Comparison of ENCODE assay signal across 1 cellular context in the genomic region with DNA sequence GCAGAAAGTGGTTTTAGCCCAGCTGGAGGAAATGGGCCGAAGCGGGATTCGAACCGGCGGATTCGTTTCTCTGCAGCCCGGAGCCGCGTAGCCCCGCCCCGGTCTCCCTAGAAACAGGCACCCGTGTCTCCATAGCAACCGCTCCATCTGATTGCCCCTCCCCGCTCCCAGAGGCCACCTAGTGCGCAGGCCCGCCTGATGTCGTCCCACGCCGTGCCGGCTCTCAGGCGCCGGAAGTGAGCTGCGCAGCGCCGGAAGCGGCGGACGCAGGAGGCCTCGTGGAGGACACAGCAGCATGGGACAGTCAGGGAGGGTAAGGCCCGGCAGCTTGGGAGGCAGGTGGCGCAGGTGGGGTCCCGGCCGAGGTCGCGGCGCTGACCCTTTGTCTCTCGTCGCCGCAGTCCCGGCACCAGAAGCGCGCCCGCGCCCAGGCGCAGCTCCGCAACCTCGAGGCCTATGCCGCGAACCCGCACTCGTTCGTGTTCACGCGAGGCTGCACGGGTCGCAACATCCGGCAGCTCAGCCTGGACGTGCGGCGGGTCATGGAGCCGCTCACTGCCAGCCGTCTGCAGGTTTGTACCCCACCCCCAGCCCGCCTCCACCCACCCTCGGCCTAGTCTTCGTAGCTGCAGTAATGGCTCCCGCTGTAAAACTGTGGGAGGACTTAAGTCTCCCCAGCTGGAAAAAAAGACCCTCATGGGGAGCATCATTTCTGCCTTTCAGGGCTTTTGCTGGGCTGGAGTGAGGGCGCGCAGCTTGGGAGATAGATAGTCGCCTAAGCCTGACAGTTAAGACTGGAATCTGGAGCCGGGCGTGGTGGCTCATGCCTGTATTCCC.
TF ChIP-seq lines count a peak whose summit lies in the region.

A gene with protein sequence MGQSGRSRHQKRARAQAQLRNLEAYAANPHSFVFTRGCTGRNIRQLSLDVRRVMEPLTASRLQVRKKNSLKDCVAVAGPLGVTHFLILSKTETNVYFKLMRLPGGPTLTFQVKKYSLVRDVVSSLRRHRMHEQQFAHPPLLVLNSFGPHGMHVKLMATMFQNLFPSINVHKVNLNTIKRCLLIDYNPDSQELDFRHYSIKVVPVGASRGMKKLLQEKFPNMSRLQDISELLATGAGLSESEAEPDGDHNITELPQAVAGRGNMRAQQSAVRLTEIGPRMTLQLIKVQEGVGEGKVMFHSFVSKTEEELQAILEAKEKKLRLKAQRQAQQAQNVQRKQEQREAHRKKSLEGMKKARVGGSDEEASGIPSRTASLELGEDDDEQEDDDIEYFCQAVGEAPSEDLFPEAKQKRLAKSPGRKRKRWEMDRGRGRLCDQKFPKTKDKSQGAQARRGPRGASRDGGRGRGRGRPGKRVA (plus strand): TSS at position 263 of the 837 bp plus-strand sequence. CDS start 33 bp downstream, at position 296.

TF ChIP-seq in HepG2, 621 proteins besides CTCF, POLR2A, EP300 and RAD21 (continued from another document and continues in another):
- TF ChIP-seq, protein P1, sequence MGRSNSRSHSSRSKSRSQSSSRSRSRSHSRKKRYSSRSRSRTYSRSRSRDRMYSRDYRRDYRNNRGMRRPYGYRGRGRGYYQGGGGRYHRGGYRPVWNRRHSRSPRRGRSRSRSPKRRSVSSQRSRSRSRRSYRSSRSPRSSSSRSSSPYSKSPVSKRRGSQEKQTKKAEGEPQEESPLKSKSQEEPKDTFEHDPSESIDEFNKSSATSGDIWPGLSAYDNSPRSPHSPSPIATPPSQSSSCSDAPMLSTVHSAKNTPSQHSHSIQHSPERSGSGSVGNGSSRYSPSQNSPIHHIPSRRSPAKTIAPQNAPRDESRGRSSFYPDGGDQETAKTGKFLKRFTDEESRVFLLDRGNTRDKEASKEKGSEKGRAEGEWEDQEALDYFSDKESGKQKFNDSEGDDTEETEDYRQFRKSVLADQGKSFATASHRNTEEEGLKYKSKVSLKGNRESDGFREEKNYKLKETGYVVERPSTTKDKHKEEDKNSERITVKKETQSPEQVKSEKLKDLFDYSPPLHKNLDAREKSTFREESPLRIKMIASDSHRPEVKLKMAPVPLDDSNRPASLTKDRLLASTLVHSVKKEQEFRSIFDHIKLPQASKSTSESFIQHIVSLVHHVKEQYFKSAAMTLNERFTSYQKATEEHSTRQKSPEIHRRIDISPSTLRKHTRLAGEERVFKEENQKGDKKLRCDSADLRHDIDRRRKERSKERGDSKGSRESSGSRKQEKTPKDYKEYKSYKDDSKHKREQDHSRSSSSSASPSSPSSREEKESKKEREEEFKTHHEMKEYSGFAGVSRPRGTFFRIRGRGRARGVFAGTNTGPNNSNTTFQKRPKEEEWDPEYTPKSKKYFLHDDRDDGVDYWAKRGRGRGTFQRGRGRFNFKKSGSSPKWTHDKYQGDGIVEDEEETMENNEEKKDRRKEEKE (IDR thresholded peaks at IDR 0.05), result no peak
- TF ChIP-seq RCOR2 (CRISPR knock-in tag; IDR thresholded peaks at IDR 0.05), result no peak
- TF ChIP-seq HMG20B (CRISPR knock-in tag; conservative IDR thresholded peaks at IDR 0.05), result peak; percentile 39; the same call in 1 of the 2 replicates
- TF ChIP-seq, protein P2, sequence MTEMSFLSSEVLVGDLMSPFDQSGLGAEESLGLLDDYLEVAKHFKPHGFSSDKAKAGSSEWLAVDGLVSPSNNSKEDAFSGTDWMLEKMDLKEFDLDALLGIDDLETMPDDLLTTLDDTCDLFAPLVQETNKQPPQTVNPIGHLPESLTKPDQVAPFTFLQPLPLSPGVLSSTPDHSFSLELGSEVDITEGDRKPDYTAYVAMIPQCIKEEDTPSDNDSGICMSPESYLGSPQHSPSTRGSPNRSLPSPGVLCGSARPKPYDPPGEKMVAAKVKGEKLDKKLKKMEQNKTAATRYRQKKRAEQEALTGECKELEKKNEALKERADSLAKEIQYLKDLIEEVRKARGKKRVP (CRISPR knock-in tag; IDR thresholded peaks at IDR 0.05), result no peak
- TF ChIP-seq ZNF24 (IDR thresholded peaks at IDR 0.05), result no peak
- 0 out of 2 replicates have a peak, but pooled peaks have one; percentile 13 for TF ChIP-seq MTA3 (CRISPR knock-in tag; IDR thresholded peaks at IDR 0.05)
- TF ChIP-seq ZNF20 (CRISPR knock-in tag; IDR thresholded peaks at IDR 0.05), result no peak
- no peak; the same call in 1 of the 2 replicates for TF ChIP-seq ZNF333 (CRISPR knock-in tag; IDR thresholded peaks at IDR 0.05; ENCODE audit: borderline replicate concordance)
- peak; percentile 99 for TF ChIP-seq YEATS4 (CRISPR knock-in tag; IDR thresholded peaks at IDR 0.05; ENCODE audit: borderline replicate concordance)
- TF ChIP-seq, protein P3, sequence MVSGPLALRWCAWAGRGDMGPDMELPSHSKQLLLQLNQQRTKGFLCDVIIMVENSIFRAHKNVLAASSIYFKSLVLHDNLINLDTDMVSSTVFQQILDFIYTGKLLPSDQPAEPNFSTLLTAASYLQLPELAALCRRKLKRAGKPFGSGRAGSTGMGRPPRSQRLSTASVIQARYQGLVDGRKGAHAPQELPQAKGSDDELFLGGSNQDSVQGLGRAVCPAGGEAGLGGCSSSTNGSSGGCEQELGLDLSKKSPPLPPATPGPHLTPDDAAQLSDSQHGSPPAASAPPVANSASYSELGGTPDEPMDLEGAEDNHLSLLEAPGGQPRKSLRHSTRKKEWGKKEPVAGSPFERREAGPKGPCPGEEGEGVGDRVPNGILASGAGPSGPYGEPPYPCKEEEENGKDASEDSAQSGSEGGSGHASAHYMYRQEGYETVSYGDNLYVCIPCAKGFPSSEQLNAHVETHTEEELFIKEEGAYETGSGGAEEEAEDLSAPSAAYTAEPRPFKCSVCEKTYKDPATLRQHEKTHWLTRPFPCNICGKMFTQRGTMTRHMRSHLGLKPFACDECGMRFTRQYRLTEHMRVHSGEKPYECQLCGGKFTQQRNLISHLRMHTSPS (CRISPR knock-in tag; IDR thresholded peaks at IDR 0.05; ENCODE audit: low read depth), result no peak
- TF ChIP-seq, protein P4, sequence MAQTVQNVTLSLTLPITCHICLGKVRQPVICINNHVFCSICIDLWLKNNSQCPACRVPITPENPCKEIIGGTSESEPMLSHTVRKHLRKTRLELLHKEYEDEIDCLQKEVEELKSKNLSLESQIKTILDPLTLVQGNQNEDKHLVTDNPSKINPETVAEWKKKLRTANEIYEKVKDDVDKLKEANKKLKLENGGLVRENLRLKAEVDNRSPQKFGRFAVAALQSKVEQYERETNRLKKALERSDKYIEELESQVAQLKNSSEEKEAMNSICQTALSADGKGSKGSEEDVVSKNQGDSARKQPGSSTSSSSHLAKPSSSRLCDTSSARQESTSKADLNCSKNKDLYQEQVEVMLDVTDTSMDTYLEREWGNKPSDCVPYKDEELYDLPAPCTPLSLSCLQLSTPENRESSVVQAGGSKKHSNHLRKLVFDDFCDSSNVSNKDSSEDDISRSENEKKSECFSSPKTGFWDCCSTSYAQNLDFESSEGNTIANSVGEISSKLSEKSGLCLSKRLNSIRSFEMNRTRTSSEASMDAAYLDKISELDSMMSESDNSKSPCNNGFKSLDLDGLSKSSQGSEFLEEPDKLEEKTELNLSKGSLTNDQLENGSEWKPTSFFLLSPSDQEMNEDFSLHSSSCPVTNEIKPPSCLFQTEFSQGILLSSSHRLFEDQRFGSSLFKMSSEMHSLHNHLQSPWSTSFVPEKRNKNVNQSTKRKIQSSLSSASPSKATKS (CRISPR knock-in tag; IDR thresholded peaks at IDR 0.05), result no peak
- TF ChIP-seq ZSCAN21 (CRISPR knock-in tag; IDR thresholded peaks at IDR 0.05; ENCODE audit: borderline replicate concordance), result peak; percentile 82; the same call in 1 of the 2 replicates
- TF ChIP-seq, protein P5, sequence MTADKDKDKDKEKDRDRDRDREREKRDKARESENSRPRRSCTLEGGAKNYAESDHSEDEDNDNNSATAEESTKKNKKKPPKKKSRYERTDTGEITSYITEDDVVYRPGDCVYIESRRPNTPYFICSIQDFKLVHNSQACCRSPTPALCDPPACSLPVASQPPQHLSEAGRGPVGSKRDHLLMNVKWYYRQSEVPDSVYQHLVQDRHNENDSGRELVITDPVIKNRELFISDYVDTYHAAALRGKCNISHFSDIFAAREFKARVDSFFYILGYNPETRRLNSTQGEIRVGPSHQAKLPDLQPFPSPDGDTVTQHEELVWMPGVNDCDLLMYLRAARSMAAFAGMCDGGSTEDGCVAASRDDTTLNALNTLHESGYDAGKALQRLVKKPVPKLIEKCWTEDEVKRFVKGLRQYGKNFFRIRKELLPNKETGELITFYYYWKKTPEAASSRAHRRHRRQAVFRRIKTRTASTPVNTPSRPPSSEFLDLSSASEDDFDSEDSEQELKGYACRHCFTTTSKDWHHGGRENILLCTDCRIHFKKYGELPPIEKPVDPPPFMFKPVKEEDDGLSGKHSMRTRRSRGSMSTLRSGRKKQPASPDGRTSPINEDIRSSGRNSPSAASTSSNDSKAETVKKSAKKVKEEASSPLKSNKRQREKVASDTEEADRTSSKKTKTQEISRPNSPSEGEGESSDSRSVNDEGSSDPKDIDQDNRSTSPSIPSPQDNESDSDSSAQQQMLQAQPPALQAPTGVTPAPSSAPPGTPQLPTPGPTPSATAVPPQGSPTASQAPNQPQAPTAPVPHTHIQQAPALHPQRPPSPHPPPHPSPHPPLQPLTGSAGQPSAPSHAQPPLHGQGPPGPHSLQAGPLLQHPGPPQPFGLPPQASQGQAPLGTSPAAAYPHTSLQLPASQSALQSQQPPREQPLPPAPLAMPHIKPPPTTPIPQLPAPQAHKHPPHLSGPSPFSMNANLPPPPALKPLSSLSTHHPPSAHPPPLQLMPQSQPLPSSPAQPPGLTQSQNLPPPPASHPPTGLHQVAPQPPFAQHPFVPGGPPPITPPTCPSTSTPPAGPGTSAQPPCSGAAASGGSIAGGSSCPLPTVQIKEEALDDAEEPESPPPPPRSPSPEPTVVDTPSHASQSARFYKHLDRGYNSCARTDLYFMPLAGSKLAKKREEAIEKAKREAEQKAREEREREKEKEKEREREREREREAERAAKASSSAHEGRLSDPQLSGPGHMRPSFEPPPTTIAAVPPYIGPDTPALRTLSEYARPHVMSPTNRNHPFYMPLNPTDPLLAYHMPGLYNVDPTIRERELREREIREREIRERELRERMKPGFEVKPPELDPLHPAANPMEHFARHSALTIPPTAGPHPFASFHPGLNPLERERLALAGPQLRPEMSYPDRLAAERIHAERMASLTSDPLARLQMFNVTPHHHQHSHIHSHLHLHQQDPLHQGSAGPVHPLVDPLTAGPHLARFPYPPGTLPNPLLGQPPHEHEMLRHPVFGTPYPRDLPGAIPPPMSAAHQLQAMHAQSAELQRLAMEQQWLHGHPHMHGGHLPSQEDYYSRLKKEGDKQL (CRISPR knock-in tag; IDR thresholded peaks at IDR 0.05; ENCODE audit: low read depth), result no peak
- TF ChIP-seq ARNTL (CRISPR knock-in tag; IDR thresholded peaks at IDR 0.05), result peak; percentile 45; the same call in 1 of the 2 replicates
- TF ChIP-seq IRX3 (CRISPR knock-in tag; IDR thresholded peaks at IDR 0.05; ENCODE audit: borderline replicate concordance, low read depth), result 0 out of 2 replicates have a peak, but pooled peaks have one; percentile 66
- no peak for TF ChIP-seq ZSCAN12 (CRISPR knock-in tag; IDR thresholded peaks at IDR 0.05)
- TF ChIP-seq, protein P6, sequence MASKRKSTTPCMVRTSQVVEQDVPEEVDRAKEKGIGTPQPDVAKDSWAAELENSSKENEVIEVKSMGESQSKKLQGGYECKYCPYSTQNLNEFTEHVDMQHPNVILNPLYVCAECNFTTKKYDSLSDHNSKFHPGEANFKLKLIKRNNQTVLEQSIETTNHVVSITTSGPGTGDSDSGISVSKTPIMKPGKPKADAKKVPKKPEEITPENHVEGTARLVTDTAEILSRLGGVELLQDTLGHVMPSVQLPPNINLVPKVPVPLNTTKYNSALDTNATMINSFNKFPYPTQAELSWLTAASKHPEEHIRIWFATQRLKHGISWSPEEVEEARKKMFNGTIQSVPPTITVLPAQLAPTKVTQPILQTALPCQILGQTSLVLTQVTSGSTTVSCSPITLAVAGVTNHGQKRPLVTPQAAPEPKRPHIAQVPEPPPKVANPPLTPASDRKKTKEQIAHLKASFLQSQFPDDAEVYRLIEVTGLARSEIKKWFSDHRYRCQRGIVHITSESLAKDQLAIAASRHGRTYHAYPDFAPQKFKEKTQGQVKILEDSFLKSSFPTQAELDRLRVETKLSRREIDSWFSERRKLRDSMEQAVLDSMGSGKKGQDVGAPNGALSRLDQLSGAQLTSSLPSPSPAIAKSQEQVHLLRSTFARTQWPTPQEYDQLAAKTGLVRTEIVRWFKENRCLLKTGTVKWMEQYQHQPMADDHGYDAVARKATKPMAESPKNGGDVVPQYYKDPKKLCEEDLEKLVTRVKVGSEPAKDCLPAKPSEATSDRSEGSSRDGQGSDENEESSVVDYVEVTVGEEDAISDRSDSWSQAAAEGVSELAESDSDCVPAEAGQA (IDR thresholded peaks at IDR 0.05; ENCODE audit: low read depth), result peak; percentile 80
- TF ChIP-seq, protein P6 (CRISPR knock-in tag; IDR thresholded peaks at IDR 0.05; ENCODE audit: borderline replicate concordance), result no peak
- TF ChIP-seq BHLHE40 (IDR thresholded peaks at IDR 0.05; ENCODE audit: low read length), result no peak; the same call in 1 of the 2 replicates
- TF ChIP-seq, protein P7, sequence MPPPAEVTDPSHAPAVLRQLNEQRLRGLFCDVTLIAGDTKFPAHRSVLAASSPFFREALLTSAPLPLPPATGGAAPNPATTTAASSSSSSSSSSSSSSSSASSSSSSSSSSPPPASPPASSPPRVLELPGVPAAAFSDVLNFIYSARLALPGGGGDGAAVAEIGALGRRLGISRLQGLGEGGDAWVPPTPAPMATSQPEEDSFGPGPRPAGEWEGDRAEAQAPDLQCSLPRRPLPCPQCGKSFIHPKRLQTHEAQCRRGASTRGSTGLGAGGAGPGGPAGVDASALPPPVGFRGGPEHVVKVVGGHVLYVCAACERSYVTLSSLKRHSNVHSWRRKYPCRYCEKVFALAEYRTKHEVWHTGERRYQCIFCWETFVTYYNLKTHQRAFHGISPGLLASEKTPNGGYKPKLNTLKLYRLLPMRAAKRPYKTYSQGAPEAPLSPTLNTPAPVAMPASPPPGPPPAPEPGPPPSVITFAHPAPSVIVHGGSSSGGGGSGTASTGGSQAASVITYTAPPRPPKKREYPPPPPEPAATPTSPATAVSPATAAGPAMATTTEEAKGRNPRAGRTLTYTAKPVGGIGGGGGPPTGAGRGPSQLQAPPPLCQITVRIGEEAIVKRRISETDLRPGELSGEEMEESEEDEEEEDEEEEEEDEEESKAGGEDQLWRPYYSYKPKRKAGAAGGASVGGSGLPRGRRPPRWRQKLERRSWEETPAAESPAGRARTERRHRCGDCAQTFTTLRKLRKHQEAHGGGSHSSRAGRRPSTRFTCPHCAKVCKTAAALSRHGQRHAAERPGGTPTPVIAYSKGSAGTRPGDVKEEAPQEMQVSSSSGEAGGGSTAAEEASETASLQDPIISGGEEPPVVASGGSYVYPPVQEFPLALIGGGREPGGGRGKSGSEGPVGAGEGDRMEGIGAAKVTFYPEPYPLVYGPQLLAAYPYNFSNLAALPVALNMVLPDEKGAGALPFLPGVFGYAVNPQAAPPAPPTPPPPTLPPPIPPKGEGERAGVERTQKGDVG (CRISPR knock-in tag; IDR thresholded peaks at IDR 0.05; ENCODE audit: borderline replicate concordance), result no peak
- no peak for TF ChIP-seq KLF13 (CRISPR knock-in tag; IDR thresholded peaks at IDR 0.05)
